ENCODE assay signal across 7 cellular contexts in genomic region chr13:33015791-33016323, GRCh38. TPM values are rescaled to one million over a fixed set of nuclear protein-coding genes. Genes with fewer than 3 reads are reported as not detected.
DNase-seq lines count a peak whose midpoint lies in the region; ATAC-seq and TF ChIP-seq lines count a peak whose summit lies in the region.

No MANE protein-coding gene starts in this region.

- H3K4me3 ChIP-seq in HUES6 (ENCODE audit: low read depth, low read length), result peak overlapping the region; percentile 52

- H3K36me3 Mint-ChIP-seq in endothelial cell (ENCODE audit: low read depth, unreplicated experiment) (peaks cover 43% of the 10 kb centered on the region), osteocyte (ENCODE audit: unreplicated experiment) (no peaks in the 10 kb centered on the region)

- DNase-seq in endothelial cell (ENCODE audit: low spot score) (peak; percentile 59), osteocyte (ENCODE audit: extremely low spot score, unreplicated experiment) (no peak), left lobe of liver (ENCODE audit: low spot score) (no peak)

- H3K36me3 ChIP-seq in HUES6 (ENCODE audit: control insufficient read depth, insufficient read depth, low read length), result no peaks in the 10 kb centered on the region

- H3K9me3 Mint-ChIP-seq in endothelial cell (ENCODE audit: unreplicated experiment), result no peaks in the 10 kb centered on the region
- H3K9me3 Mint-ChIP-seq in osteocyte (ENCODE audit: unreplicated experiment), result peaks cover 1% of the 10 kb centered on the region

- no peak overlapping the region for H3K9ac ChIP-seq in HUES6 (ENCODE audit: low read length)

- H3K27ac Mint-ChIP-seq in endothelial cell (ENCODE audit: unreplicated experiment), result peak overlapping the region; percentile 100
- no peak overlapping the region for H3K27ac Mint-ChIP-seq in osteocyte (ENCODE audit: unreplicated experiment)

- ATAC-seq in GM18907 (IDR thresholded peaks at IDR 0.05; ENCODE audit: unreplicated experiment), result peak; percentile 21
- no peak for ATAC-seq in left lobe of liver
- no peak for ATAC-seq in HG02970 (IDR thresholded peaks at IDR 0.05; ENCODE audit: low FRiP score, unreplicated experiment)
- no peak for ATAC-seq in GM19328 (IDR thresholded peaks at IDR 0.05; ENCODE audit: unreplicated experiment)

- H3K4me1 Mint-ChIP-seq in endothelial cell (ENCODE audit: unreplicated experiment) (peaks cover 55% of the 10 kb centered on the region), osteocyte (ENCODE audit: unreplicated experiment) (peaks cover 8% of the 10 kb centered on the region)

- H3K4me3 Mint-ChIP-seq in endothelial cell (ENCODE audit: unreplicated experiment), result peak overlapping the region; percentile 99
- H3K4me3 Mint-ChIP-seq in osteocyte (ENCODE audit: unreplicated experiment), result peak overlapping the region; percentile 64

- H3K27ac ChIP-seq in HUES6 (ENCODE audit: low read depth, low read length), result no peak overlapping the region

- H3K27me3 Mint-ChIP-seq in endothelial cell (ENCODE audit: unreplicated experiment) (peaks cover 18% of the 10 kb centered on the region), osteocyte (ENCODE audit: unreplicated experiment) (peaks cover 65% of the 10 kb centered on the region)

- no peaks in the 10 kb centered on the region for H3K4me1 ChIP-seq in HUES6 (ENCODE audit: control insufficient read depth, insufficient read depth, low read length)

- H3K27me3 ChIP-seq in HUES6 (ENCODE audit: control insufficient read depth, insufficient read depth, low read length), result peaks cover 81% of the 10 kb centered on the region

- TF ChIP-seq CTCF in endothelial cell (IDR thresholded peaks at IDR 0.05; ENCODE audit: unreplicated experiment) (no peak), osteocyte (IDR thresholded peaks at IDR 0.05) (no peak)

- H3K9me3 ChIP-seq in HUES6 (ENCODE audit: control insufficient read depth, insufficient read depth, low read depth, low read length), result no peaks in the 10 kb centered on the region

RNA-seq across cellular contexts. Expression of gene KL, which starts 0.4 kb away (rescaled TPM):
- total RNA-seq in endothelial cell (ENCODE audit: unreplicated experiment) (29.6 TPM), osteocyte (0.08 TPM in 1 of 2 replicates, not detected in the other), left lobe of liver (0.05 TPM)

Comparison
In these comparisons a context has a peak if more than half of its experiments do, and no peak if none do; other contexts are left out.
1. RNA of gene KL, which starts 0.4 kb away (total RNA-seq): 29.6 TPM in endothelial cell (single experiment); 0.08 TPM in osteocyte and 0.05 TPM in left lobe of liver (single experiment); every median in the first group is over 10 times any median in the second.